13 cellular contexts compared by ENCODE assay signal in the genomic region with DNA sequence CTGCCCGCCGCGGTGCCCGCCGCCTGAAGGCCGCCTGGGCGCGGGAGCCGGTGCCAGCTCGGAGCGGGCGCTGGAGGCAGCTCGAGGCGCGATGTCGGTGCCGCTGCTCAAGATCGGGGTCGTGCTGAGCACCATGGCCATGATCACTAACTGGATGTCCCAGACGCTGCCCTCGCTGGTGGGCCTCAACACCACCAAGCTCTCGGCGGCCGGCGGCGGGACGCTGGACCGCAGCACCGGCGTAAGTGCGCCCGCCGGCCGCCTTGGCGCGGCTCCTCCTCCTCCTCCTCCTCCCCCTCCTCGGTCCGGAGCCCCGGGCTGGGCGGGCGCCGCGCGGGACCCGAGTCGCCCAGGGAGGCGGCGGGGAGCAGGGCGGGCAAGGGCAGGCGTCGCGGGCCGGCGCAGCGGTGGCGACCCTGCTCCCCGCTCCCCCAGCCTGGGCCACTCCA. TPM values are rescaled to one million over a fixed set of nuclear protein-coding genes. Genes with fewer than 3 reads are reported as not detected.
A peak's percentile ranks its signal among the peaks of the same experiment; 100 is the strongest.
DNase-seq lines count a peak whose midpoint lies in the region; ATAC-seq, FAIRE-seq and TF ChIP-seq lines count a peak whose summit lies in the region.
"Had no signal": no experiment of that assay in that cellular context is flagged by ENCODE, and none has a peak within 500 bp of the region (broad histone marks: within the 10 kb centered on the region; RNA-seq: fewer than 3 reads in every experiment).

No MANE protein-coding gene starts in this region.

- FAIRE-seq in pancreas (lab: Jason Lieb, UNC) (no peak), GM12892 (lab: Jason Lieb, UNC) (no peak)

- H3K4me3 Mint-ChIP-seq in CD4-positive, alpha-beta memory T cell: no peak overlapping the region
- H3K4me3 Mint-ChIP-seq: activated T-cell treated with anti-CD3 and anti-CD28 coated beads, Interleukin-2, amount 50 U/mL, for 4 hours had no signal

- H3K27me3 Mint-ChIP-seq in CD4-positive, alpha-beta memory T cell: peaks cover 33 to 45% of the 10 kb centered on the region in 2 donors

- H3K9me3 ChIP-seq in left ventricle myocardium inferior (replicated peaks) (no peaks in the 10 kb centered on the region), gastroesophageal sphincter (no peaks in the 10 kb centered on the region), pancreas (no peaks in the 10 kb centered on the region)
- H3K9me3 ChIP-seq in CD4-positive, alpha-beta memory T cell (ENCODE audit: control insufficient read depth in 1 of 2, low read length in 2 of 2): no peaks in the 10 kb centered on the region
- H3K9me3 ChIP-seq: neutrophil had no signal

- H3K9me3 Mint-ChIP-seq in CD4-positive, alpha-beta memory T cell: peaks cover 0 to 4% (median 0%) of the 10 kb centered on the region in 8 donors
- H3K9me3 Mint-ChIP-seq: activated T-cell treated with anti-CD3 and anti-CD28 coated beads, Interleukin-2, amount 50 U/mL, for 4 hours had no signal

- peaks cover 0 to 12% (median 2%) of the 10 kb centered on the region in 4 donors for H3K4me1 Mint-ChIP-seq in CD4-positive, alpha-beta memory T cell

- intact Hi-C loops in left ventricle myocardium inferior (cut with micrococcal nuclease): loop anchor here (5.0 kb wide), 1 partner anchor 324 kb away; no protein-coding TSS in a partner anchor
- intact Hi-C loops in left cardiac atrium (cut with DNase I): loop anchor here (2.0 to 10.0 kb wide), 3 partner anchors 257 to 324 kb away; no protein-coding TSS in a partner anchor
- intact Hi-C loops in pancreas (cut with DNase I): loop anchor here in 2 of 3 donors (5.0 kb wide), 2 partner anchors 254 to 324 kb away; no protein-coding TSS in a partner anchor
- intact Hi-C loops in CD4-positive, alpha-beta memory T cell (cut with micrococcal nuclease): no loop called here

- H3K4me1 ChIP-seq in left ventricle myocardium inferior (peaks cover 41% of the 10 kb centered on the region), gastroesophageal sphincter (peaks cover 0 to 58% (median 28%) of the 10 kb centered on the region in 3 donors), pancreas (peaks cover 18 to 31% (median 26%) of the 10 kb centered on the region in 3 donors)
- H3K4me1 ChIP-seq in CD4-positive, alpha-beta memory T cell (ENCODE audit: insufficient read depth, low read length): no peaks in the 10 kb centered on the region

- POLR2A ChIA-PET in CD4-positive, alpha-beta memory T cell (lab: Charles Lee; ENCODE audit: partially characterized antibody): no interaction called here

- no peak overlapping the region for H3K27ac ChIP-seq in left ventricle myocardium inferior (replicated peaks)
- H3K27ac ChIP-seq in gastroesophageal sphincter: peak overlapping the region in 2 of 4 donors; percentile 24 to 65
- no peak overlapping the region for H3K27ac ChIP-seq in pancreas
- H3K27ac ChIP-seq in CD4-positive, alpha-beta memory T cell (ENCODE audit: low read depth, low read length): no peak overlapping the region
- H3K27ac ChIP-seq: neutrophil had no signal

- H3K27me3 ChIP-seq in left ventricle myocardium inferior (ENCODE audit: low read depth) (peaks cover 63% of the 10 kb centered on the region), gastroesophageal sphincter (peaks cover 45% of the 10 kb centered on the region), pancreas (no peaks in the 10 kb centered on the region)
- no peaks in the 10 kb centered on the region for H3K27me3 ChIP-seq in CD4-positive, alpha-beta memory T cell (ENCODE audit: insufficient read depth, low read length)

- no peak overlapping the region for H3K27ac Mint-ChIP-seq in CD4-positive, alpha-beta memory T cell

- H3K36me3 ChIP-seq in left ventricle myocardium inferior (no peaks in the 10 kb centered on the region), gastroesophageal sphincter (peaks cover 0 to 21% of the 10 kb centered on the region in 2 donors), pancreas (no peaks in the 10 kb centered on the region)
- H3K36me3 ChIP-seq in CD4-positive, alpha-beta memory T cell (ENCODE audit: insufficient read depth, low read length): no peaks in the 10 kb centered on the region
- H3K36me3 ChIP-seq: neutrophil had no signal

- no peak for ATAC-seq in left cardiac atrium
- peak; percentile 18 for ATAC-seq in gastroesophageal sphincter
- no peak for ATAC-seq in pancreas

- DNase-seq in left ventricle myocardium inferior: no peak
- DNase-seq in left cardiac atrium: no peak
- peak in 3 of 6 donors; percentile 40 to 78 (median 65) for DNase-seq in pancreas
- DNase-seq in GM12892 (ENCODE audit: insufficient read length): no peak
- DNase-seq in CD4-positive, alpha-beta memory T cell: no peak
- DNase-seq in EL: no peak
- no peak for DNase-seq in SIG-M5 treated with dmso at 0.1 percent for 504 hours (lab: John Stamatoyannopoulos, UW; ENCODE audit: unreplicated experiment)
- DNase-seq: activated CD4-positive, CD25-positive, alpha-beta regulatory T cell; activated T-cell treated with anti-CD3 and anti-CD28 coated beads, Interleukin-2, amount 50 U/mL, for 4 hours; MM.1S had no signal

- TF ChIP-seq CTCF in left ventricle myocardium inferior (IDR thresholded peaks at IDR 0.05; ENCODE audit: borderline replicate concordance): no peak
- TF ChIP-seq CTCF in gastroesophageal sphincter (IDR thresholded peaks at IDR 0.05): no peak
- TF ChIP-seq CTCF in pancreas (IDR thresholded peaks at IDR 0.05): no peak

- whole genome bisulfite sequencing in gastroesophageal sphincter (ENCODE audit: low coverage in 1 of 2), 2 donors: no CpG with 5 or more reads among the region's 57 CpGs
- WGBS in pancreas, 2 donors: 0 to 1% methylated on average over 21 to 57 of the region's 57 CpGs

- no peak for TF ChIP-seq EP300 in gastroesophageal sphincter (IDR thresholded peaks at IDR 0.05)

- peak overlapping the region; percentile 67 for H3K4me3 ChIP-seq in left ventricle myocardium inferior
- peak overlapping the region; percentile 18 to 60 for H3K4me3 ChIP-seq in gastroesophageal sphincter
- H3K4me3 ChIP-seq in pancreas: peak overlapping the region; percentile 18 to 63 (median 34)
- no peak overlapping the region for H3K4me3 ChIP-seq in CD4-positive, alpha-beta memory T cell (ENCODE audit: low read length in 2 of 2)

- TF ChIP-seq POLR2A in gastroesophageal sphincter (IDR thresholded peaks at IDR 0.05): no peak
- TF ChIP-seq POLR2A in GM12892 (IDR thresholded peaks at IDR 0.05; ENCODE audit: low read depth, low read length): no peak

- no peaks in the 10 kb centered on the region for H3K36me3 Mint-ChIP-seq in CD4-positive, alpha-beta memory T cell

- CTCF ChIA-PET in CD4-positive, alpha-beta memory T cell (lab: Charles Lee; ENCODE audit: partially characterized antibody): no interaction called here

RNA-seq across cellular contexts. Expression of gene OLFM1, which starts 0.5 kb away (rescaled TPM):
- total RNA-seq in left ventricle myocardium inferior: 10.0 TPM
- total RNA-seq in left cardiac atrium: 10 to 100 TPM; 13.9 to 25.5 TPM
- 10 to 100 TPM; 13.5 to 32.8 (median 25.6) TPM for total RNA-seq in gastroesophageal sphincter
- total RNA-seq in pancreas: 10 to 100 TPM in 1 of 6 donors, 1 to 10 TPM in 5; 5.9 to 10.4 (median 7.1) TPM
- polyA plus RNA-seq in pancreas: 10 to 100 TPM in 1 of 2 donors, 1 to 10 TPM in 1; 7.8 to 14.1 TPM
- not detected for polyA plus RNA-seq in GM12892 (2012; ENCODE audit: missing spikeins)
- not detected for total RNA-seq in CD4-positive, alpha-beta memory T cell
- not detected for polyA plus RNA-seq in CD4-positive, alpha-beta memory T cell
- total RNA-seq: epithelial cell of proximal tubule had no signal

Comparison
In these comparisons a context has a peak if more than half of its experiments do, and no peak if none do; other contexts are left out.
1. H3K4me3 ChIP-seq: peak in left ventricle myocardium inferior (single experiment), gastroesophageal sphincter (2 of 2) and pancreas (4 of 4); none in CD4-positive, alpha-beta memory T cell (0 of 2).